31 cellular contexts compared by ENCODE assay signal in genomic region chr6:41696788-41697187, GRCh38. TPM values are rescaled to one million over a fixed set of nuclear protein-coding genes. Genes with fewer than 3 reads are reported as not detected.
DNase-seq lines count a peak whose midpoint lies in the region; ATAC-seq lines count a peak whose summit lies in the region.
"Had no signal": no experiment of that assay in that cellular context is flagged by ENCODE, and none has a peak within 500 bp of the region (broad histone marks: within the 10 kb centered on the region; RNA-seq: fewer than 3 reads in every experiment).

No MANE protein-coding gene starts in this region.

- no peak for ATAC-seq in stimulated activated naive B cell treated with anti-CD40 and anti-IgM and Interleukin-4, amounts not matched to agents 10 μg/mL and 1 μg/mL and 100 μg/mL, for 72 hours (replicated peaks)
- no peak for ATAC-seq in activated T-helper 17 cell treated with anti-CD3 and anti-CD28 coated beads, Interleukin-2, amount 50 U/mL, for 72 hours (replicated peaks)
- ATAC-seq: GM23338, PC-3, Right ventricle myocardium inferior had no signal

- H3K27me3 Mint-ChIP-seq in stimulated activated naive B cell treated with anti-CD40 and anti-IgM and Interleukin-4, amounts not matched to agents 10 μg/mL and 1 μg/mL and 100 μg/mL, for 72 hours, result no peaks in the 10 kb centered on the region
- H3K27me3 Mint-ChIP-seq in activated T-helper 17 cell treated with anti-CD3 and anti-CD28 coated beads, Interleukin-2, amount 50 U/mL, for 72 hours, result no peaks in the 10 kb centered on the region
- H3K27me3 Mint-ChIP-seq: activated CD4-positive, alpha-beta T cell treated with anti-CD3 and anti-CD28 coated beads, Interleukin-2, amount 10 ng/mL, durations not matched to agents 7 days and 5 days; CD8-positive, alpha-beta memory T cell; naive B cell had no signal

- H3K27ac Mint-ChIP-seq in stimulated activated naive B cell treated with anti-CD40 and anti-IgM and Interleukin-4, amounts not matched to agents 10 μg/mL and 1 μg/mL and 100 μg/mL, for 72 hours, result peak overlapping the region; percentile 25
- H3K27ac Mint-ChIP-seq in activated T-helper 17 cell treated with anti-CD3 and anti-CD28 coated beads, Interleukin-2, amount 50 U/mL, for 72 hours, result no peak overlapping the region
- H3K27ac Mint-ChIP-seq: activated CD4-positive, alpha-beta T cell treated with anti-CD3 and anti-CD28 coated beads, Interleukin-2, amount 10 ng/mL, durations not matched to agents 7 days and 5 days; activated naive CD4-positive, alpha-beta T cell treated with anti-CD3 and anti-CD28 coated beads for 36 hours; endodermal cell; GM23338 had no signal

- DNase-seq in NCI-H510A treated with DMSO at 0.1 percent for 48 hours (lab: John Stamatoyannopoulos, UW) (peak; percentile 42), NCI-H510A (lab: John Stamatoyannopoulos, UW) (no peak), NCI-H82 treated with DMSO at 0.1 percent for 48 hours (lab: John Stamatoyannopoulos, UW; ENCODE audit: unreplicated experiment) (peak; percentile 79), kidney glomerular epithelial cell (lab: John Stamatoyannopoulos, UW) (no peak), activated gamma-delta T cell (lab: John Stamatoyannopoulos, UW) (no peak)
- no peak for DNase-seq in stimulated activated naive B cell treated with anti-CD40 and anti-IgM and Interleukin-4, amounts not matched to agents 10 μg/mL and 1 μg/mL and 100 μg/mL, for 72 hours
- DNase-seq: activated CD4-positive, alpha-beta T cell treated with anti-CD3 and anti-CD28 coated beads, Interleukin-2, amount 10 ng/mL, durations not matched to agents 7 days and 5 days; activated naive CD4-positive, alpha-beta T cell treated with anti-CD3 and anti-CD28 coated beads for 36 hours; activated T-cell treated with anti-CD3 and anti-CD28 coated beads, Interleukin-2, amount 50 U/mL, for 48 hours; CD8-positive, alpha-beta memory T cell; DMS 273 treated with DMSO at 0.1 percent for 48 hours; EL; endodermal cell; esophagus squamous epithelium; left ventricle myocardium inferior; naive B cell; NCI-H1694 treated with DMSO at 0.1 percent for 48 hours; PC-3; stomach; T1000; transverse colon; WERI-Rb-1 had no signal

- no peak overlapping the region for H3K4me3 Mint-ChIP-seq in stimulated activated naive B cell treated with anti-CD40 and anti-IgM and Interleukin-4, amounts not matched to agents 10 μg/mL and 1 μg/mL and 100 μg/mL, for 72 hours
- H3K4me3 Mint-ChIP-seq in activated T-helper 17 cell treated with anti-CD3 and anti-CD28 coated beads, Interleukin-2, amount 50 U/mL, for 72 hours, result no peak overlapping the region
- H3K4me3 Mint-ChIP-seq: activated CD4-positive, alpha-beta T cell treated with anti-CD3 and anti-CD28 coated beads, Interleukin-2, amount 10 ng/mL, durations not matched to agents 7 days and 5 days; activated naive CD4-positive, alpha-beta T cell treated with anti-CD3 and anti-CD28 coated beads for 36 hours; CD8-positive, alpha-beta memory T cell; endodermal cell; GM23338 had no signal

- H3K27ac ChIP-seq in cingulate gyrus (ENCODE audit: low read depth, low read length), result peak overlapping the region; percentile 81
- H3K27ac ChIP-seq: coronary artery, esophagus squamous epithelium, HL-60, prostate gland, stomach, transverse colon, WERI-Rb-1 had no signal

- H3K36me3 Mint-ChIP-seq in stimulated activated naive B cell treated with anti-CD40 and anti-IgM and Interleukin-4, amounts not matched to agents 10 μg/mL and 1 μg/mL and 100 μg/mL, for 72 hours, result peaks cover 37 to 46% of the 10 kb centered on the region in 2 donors
- H3K36me3 Mint-ChIP-seq in activated T-helper 17 cell treated with anti-CD3 and anti-CD28 coated beads, Interleukin-2, amount 50 U/mL, for 72 hours (ENCODE audit: low read depth), result no peaks in the 10 kb centered on the region

- H3K4me1 Mint-ChIP-seq in stimulated activated naive B cell treated with anti-CD40 and anti-IgM and Interleukin-4, amounts not matched to agents 10 μg/mL and 1 μg/mL and 100 μg/mL, for 72 hours, result peaks cover 42 to 89% of the 10 kb centered on the region in 2 donors
- no peaks in the 10 kb centered on the region for H3K4me1 Mint-ChIP-seq in activated T-helper 17 cell treated with anti-CD3 and anti-CD28 coated beads, Interleukin-2, amount 50 U/mL, for 72 hours
- H3K4me1 Mint-ChIP-seq: activated CD4-positive, alpha-beta T cell treated with anti-CD3 and anti-CD28 coated beads, Interleukin-2, amount 10 ng/mL, durations not matched to agents 7 days and 5 days had no signal

- H3K9me3 Mint-ChIP-seq in stimulated activated naive B cell treated with anti-CD40 and anti-IgM and Interleukin-4, amounts not matched to agents 10 μg/mL and 1 μg/mL and 100 μg/mL, for 72 hours, result no peaks in the 10 kb centered on the region
- H3K9me3 Mint-ChIP-seq in activated T-helper 17 cell treated with anti-CD3 and anti-CD28 coated beads, Interleukin-2, amount 50 U/mL, for 72 hours, result no peaks in the 10 kb centered on the region
- H3K9me3 Mint-ChIP-seq: activated CD4-positive, alpha-beta T cell treated with anti-CD3 and anti-CD28 coated beads, Interleukin-2, amount 10 ng/mL, durations not matched to agents 7 days and 5 days; activated naive CD4-positive, alpha-beta T cell treated with anti-CD3 and anti-CD28 coated beads for 36 hours; CD8-positive, alpha-beta memory T cell; endodermal cell; GM23338; naive B cell had no signal

RNA-seq across cellular contexts. Expression of gene TFEB, which starts 38.6 kb away (rescaled TPM):
- total RNA-seq in activated T-helper 17 cell treated with anti-CD3 and anti-CD28 coated beads, Interleukin-2, amount 50 U/mL, for 72 hours, result 10 to 100 TPM in 1 of 2 donors, 1 to 10 TPM in 1; 9.4 to 12.0 TPM

RNA-seq across cellular contexts. Expression of gene PGC, which starts 50.4 kb away (rescaled TPM):
- total RNA-seq in activated T-helper 17 cell treated with anti-CD3 and anti-CD28 coated beads, Interleukin-2, amount 50 U/mL, for 72 hours, result not detected
- total RNA-seq: A172; activated CD4-positive, alpha-beta T cell treated with anti-CD3 and anti-CD28 coated beads, Interleukin-2, amount 10 ng/mL, durations not matched to agents 7 days and 5 days; activated naive CD4-positive, alpha-beta T cell treated with anti-CD3 and anti-CD28 coated beads for 36 hours; CD8-positive, alpha-beta memory T cell; endodermal cell; GM23338; left ventricle myocardium inferior; LHCN-M2; PC-3; Right ventricle myocardium inferior had no signal

RNA-seq across cellular contexts. Expression of gene MDFI, which starts 58.5 kb away (rescaled TPM):
- not detected for total RNA-seq in activated T-helper 17 cell treated with anti-CD3 and anti-CD28 coated beads, Interleukin-2, amount 50 U/mL, for 72 hours
- total RNA-seq: A172; activated CD4-positive, alpha-beta T cell treated with anti-CD3 and anti-CD28 coated beads, Interleukin-2, amount 10 ng/mL, durations not matched to agents 7 days and 5 days; activated naive CD4-positive, alpha-beta T cell treated with anti-CD3 and anti-CD28 coated beads for 36 hours; CD8-positive, alpha-beta memory T cell had no signal

Comparison
In these comparisons a context has a peak if more than half of its experiments do, and no peak if none do; other contexts are left out.
1. DNase-seq: peak in NCI-H510A treated with DMSO at 0.1 percent for 48 hours (single experiment) and NCI-H82 treated with DMSO at 0.1 percent for 48 hours (single experiment); none in NCI-H510A (single experiment), stimulated activated naive B cell treated with anti-CD40 and anti-IgM and Interleukin-4, amounts not matched to agents 10 μg/mL and 1 μg/mL and 100 μg/mL, for 72 hours (single experiment), kidney glomerular epithelial cell (single experiment) and activated gamma-delta T cell (single experiment).